In genomic region chr6:35053701-35054100, GRCh38 we compare ENCODE assay signal across 1 cellular context.
TF ChIP-seq lines count a peak whose summit lies in the region.

No MANE protein-coding gene starts in this region.

TF ChIP-seq in IMR-90, 13 proteins besides CTCF, POLR2A, EP300 and RAD21:
- TF ChIP-seq FOS (IDR thresholded peaks at IDR 0.05; ENCODE audit: low read depth, low read length) (no peak), RCOR1 (IDR thresholded peaks at IDR 0.05; ENCODE audit: insufficient replicate concordance, low read length) (no peak), BHLHE40 (IDR thresholded peaks at IDR 0.05; ENCODE audit: low read depth, low read length) (no peak), CEBPB (IDR thresholded peaks at IDR 0.05; ENCODE audit: low read depth, low read length) (no peak), CHD1 (IDR thresholded peaks at IDR 0.05; ENCODE audit: low read depth, low read length) (no peak), MAZ (IDR thresholded peaks at IDR 0.05; ENCODE audit: borderline replicate concordance, low read depth, low read length) (no peak), SMC3 (IDR thresholded peaks at IDR 0.05; ENCODE audit: low read depth, low read length) (no peak), MAFK (IDR thresholded peaks at IDR 0.05; ENCODE audit: low read depth, low read length) (no peak)
